17 cellular contexts compared by ENCODE assay signal in the genomic region with DNA sequence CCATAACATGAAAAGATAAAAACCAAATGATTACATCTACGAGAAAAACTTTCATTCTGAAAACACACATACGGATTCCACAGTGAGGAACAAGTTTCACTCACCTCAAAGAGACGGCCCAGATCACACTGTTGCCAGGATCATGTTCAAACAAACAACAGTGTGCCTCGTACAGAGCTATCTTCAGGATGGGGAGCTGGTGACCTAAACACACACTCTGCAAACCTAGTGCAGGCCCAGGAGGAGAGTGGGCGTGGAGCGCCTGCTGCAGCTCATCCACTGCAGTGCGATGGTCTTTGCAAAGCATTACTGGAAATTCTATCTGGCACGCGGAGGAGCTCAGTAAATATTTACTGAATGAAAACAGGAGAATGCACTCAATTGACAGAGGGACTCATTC. TPM values are rescaled to one million over a fixed set of nuclear protein-coding genes. Genes with fewer than 3 reads are reported as not detected.
DNase-seq lines count a peak whose midpoint lies in the region; ATAC-seq and TF ChIP-seq lines count a peak whose summit lies in the region.
"Had no signal": no experiment of that assay in that cellular context is flagged by ENCODE, and none has a peak within 500 bp of the region (broad histone marks: within the 10 kb centered on the region; RNA-seq: fewer than 3 reads in every experiment).

No MANE protein-coding gene starts in this region.

- H3K9ac ChIP-seq in mesenchymal stem cell (ENCODE audit: low read length) = no peak overlapping the region

- H3K36me3 ChIP-seq in mesenchymal stem cell (ENCODE audit: control insufficient read depth in 1 of 2, insufficient read depth in 2 of 2, low read depth in 1 of 2, low read length in 2 of 2) = peaks cover 21 to 68% of the 10 kb centered on the region in 2 experiments
- H3K36me3 ChIP-seq: BE2C had no signal

- H3K27ac ChIP-seq in AG04450 (ENCODE audit: low read depth, low read length) (peak overlapping the region; percentile 54), mesenchymal stem cell (ENCODE audit: low read length, poor library complexity, severe bottlenecking) (no peak overlapping the region)
- H3K27ac ChIP-seq: right atrium auricular region had no signal

- H3K36me3 Mint-ChIP-seq in effector memory CD8-positive, alpha-beta T cell (ENCODE audit: insufficient read depth) = peaks cover 43% of the 10 kb centered on the region

- H2AK5ac ChIP-seq in mesenchymal stem cell (ENCODE audit: low read length, severe bottlenecking) = no peak overlapping the region

- no peak overlapping the region for H3K4me3 Mint-ChIP-seq in effector memory CD8-positive, alpha-beta T cell
- H3K4me3 Mint-ChIP-seq: activated CD8-positive, alpha-beta memory T cell treated with anti-CD3 and anti-CD28 coated beads, Interleukin-2, amount 10 ng/mL, durations not matched to agents 7 days and 5 days; immature natural killer cell had no signal

- no peak overlapping the region for H2BK5ac ChIP-seq in mesenchymal stem cell (ENCODE audit: low read depth, low read length, poor library complexity, severe bottlenecking)

- H3K9me3 ChIP-seq in AG04450 (ENCODE audit: control insufficient read depth, insufficient read depth, low read length) (no peaks in the 10 kb centered on the region), mesenchymal stem cell (ENCODE audit: control insufficient read depth, low read length) (peaks cover 5% of the 10 kb centered on the region)
- H3K9me3 ChIP-seq: BE2C, right atrium auricular region had no signal

- ATAC-seq in HG02852 (IDR thresholded peaks at IDR 0.05; ENCODE audit: unreplicated experiment) = no peak
- ATAC-seq in effector memory CD8-positive, alpha-beta T cell (replicated peaks) = no peak
- no peak for ATAC-seq in GM21381 (IDR thresholded peaks at IDR 0.05; ENCODE audit: unreplicated experiment)
- ATAC-seq: activated CD8-positive, alpha-beta memory T cell treated with anti-CD3 and anti-CD28 coated beads, Interleukin-2, amount 10 ng/mL, durations not matched to agents 7 days and 5 days; heart left ventricle had no signal

- no peak for DNase-seq in AG04450 (ENCODE audit: low read depth, low spot score)
- peak; percentile 42 for DNase-seq in AG10803 (ENCODE audit: low read depth)
- peak; percentile 75 for DNase-seq in NCI-H748 (lab: John Stamatoyannopoulos, UW; ENCODE audit: unreplicated experiment)
- DNase-seq in mesenchymal stem cell = peak; percentile 18
- no peak for DNase-seq in effector memory CD8-positive, alpha-beta T cell
- DNase-seq: activated CD4-positive, alpha-beta T cell treated with anti-CD3 and anti-CD28 coated beads for 4 hours; activated CD8-positive, alpha-beta memory T cell treated with anti-CD3 and anti-CD28 coated beads, Interleukin-2, amount 10 ng/mL, durations not matched to agents 7 days and 5 days; activated gamma-delta T cell; BE2C; heart left ventricle; immature natural killer cell; Karpas-422; NCI-H1048; stimulated activated naive CD4-positive, alpha-beta T cell had no signal

- H3K23ac ChIP-seq in mesenchymal stem cell (ENCODE audit: low read length in 2 of 2) = no peak overlapping the region

- WGBS in mesenchymal stem cell = 92% methylated on average over 7 of the region's 9 CpGs

- no peak overlapping the region for H2BK15ac ChIP-seq in mesenchymal stem cell (ENCODE audit: low read depth, poor library complexity, severe bottlenecking)

- H3K79me1 ChIP-seq in mesenchymal stem cell (replicated peaks; ENCODE audit: low read length, poor library complexity, severe bottlenecking) = no peaks in the 10 kb centered on the region

- H3K18ac ChIP-seq in mesenchymal stem cell (ENCODE audit: low read depth in 1 of 2, low read length in 2 of 2) = no peak overlapping the region

- H2BK120ac ChIP-seq in mesenchymal stem cell (ENCODE audit: low read depth, low read length) = no peak overlapping the region

- H3K4me1 Mint-ChIP-seq in effector memory CD8-positive, alpha-beta T cell (ENCODE audit: low read depth in 2 of 2) = peaks cover 0 to 4% of the 10 kb centered on the region in 2 donors
- H3K4me1 Mint-ChIP-seq: immature natural killer cell had no signal

- H3K14ac ChIP-seq in mesenchymal stem cell (ENCODE audit: low read length in 2 of 2) = no peak overlapping the region

- no peak overlapping the region for H2AFZ ChIP-seq in mesenchymal stem cell (ENCODE audit: low read depth, low read length)

- no peak overlapping the region for H3K4me2 ChIP-seq in mesenchymal stem cell (ENCODE audit: low read length, poor library complexity, severe bottlenecking)

- no peak overlapping the region for H4K8ac ChIP-seq in mesenchymal stem cell (ENCODE audit: low read length)

- H3K4me1 ChIP-seq in mesenchymal stem cell (ENCODE audit: control insufficient read depth, insufficient read depth, low read depth, low read length) = no peaks in the 10 kb centered on the region
- H3K4me1 ChIP-seq: BE2C, heart left ventricle, right atrium auricular region had no signal

- POLR2A ChIA-PET in AG04450 (lab: Yijun Ruan, JAX) = no interaction called here

- H3K27me3 ChIP-seq in AG04450 (ENCODE audit: control insufficient read depth, insufficient read depth, low read length) (no peaks in the 10 kb centered on the region), mesenchymal stem cell (ENCODE audit: control insufficient read depth in 1 of 2, insufficient read depth in 1 of 2, low read length in 2 of 2) (no peaks in the 10 kb centered on the region)
- H3K27me3 ChIP-seq: BE2C, heart left ventricle, right atrium auricular region had no signal

- no peak overlapping the region for H3K27ac Mint-ChIP-seq in effector memory CD8-positive, alpha-beta T cell
- H3K27ac Mint-ChIP-seq: activated CD8-positive, alpha-beta memory T cell treated with anti-CD3 and anti-CD28 coated beads, Interleukin-2, amount 10 ng/mL, durations not matched to agents 7 days and 5 days; immature natural killer cell had no signal

- H3K4me3 ChIP-seq in AG04450 (ENCODE audit: low read depth, low read length) (no peak overlapping the region), AG10803 (ENCODE audit: low read length) (no peak overlapping the region), mesenchymal stem cell (ENCODE audit: insufficient read depth in 1 of 2, low read depth in 1 of 2, low read length in 2 of 2) (no peak overlapping the region)
- H3K4me3 ChIP-seq: heart left ventricle, right atrium auricular region had no signal

- H3K4ac ChIP-seq in mesenchymal stem cell (ENCODE audit: low read depth in 1 of 2, low read length in 2 of 2) = no peak overlapping the region

- no peaks in the 10 kb centered on the region for H3K9me3 Mint-ChIP-seq in effector memory CD8-positive, alpha-beta T cell
- H3K9me3 Mint-ChIP-seq: immature natural killer cell had no signal

- TF ChIP-seq CTCF in AG04450 (IDR thresholded peaks at IDR 0.05; ENCODE audit: low read depth, low read length) (no peak), AG10803 (conservative IDR thresholded peaks at IDR 0.05; ENCODE audit: low read length) (no peak; the same call in 1 of the 2 replicates)

- CTCF ChIA-PET in AG04450 (lab: Charles Lee) = interaction anchor here (1.4 to 1.7 kb wide), 4 partner anchors 9 to 157 kb away, joined by 4 to 8 read pairs (median 4); no protein-coding TSS in a partner anchor

- H4K91ac ChIP-seq in mesenchymal stem cell (ENCODE audit: low read length) = no peak overlapping the region

- H2BK12ac ChIP-seq in mesenchymal stem cell (ENCODE audit: low read length in 2 of 2) = no peak overlapping the region

- no peaks in the 10 kb centered on the region for H3K27me3 Mint-ChIP-seq in effector memory CD8-positive, alpha-beta T cell
- H3K27me3 Mint-ChIP-seq: activated CD8-positive, alpha-beta memory T cell treated with anti-CD3 and anti-CD28 coated beads, Interleukin-2, amount 10 ng/mL, durations not matched to agents 7 days and 5 days had no signal

RNA-seq across cellular contexts. Expression of a gene that starts 38.5 kb away (rescaled TPM):
- 12.4 and 12.7 TPM in 2 replicates for polyA plus RNA-seq in AG04450 (2011; rRNA removed)
- 9.9 and 10.4 TPM in 2 replicates for polyA minus RNA-seq in AG04450 (2011; rRNA and poly(A)+ RNA removed)
- 12.5 TPM for polyA plus RNA-seq in mesenchymal stem cell (2013, experiment 1 of 2)
- polyA plus RNA-seq in mesenchymal stem cell (2013, experiment 2 of 2) = 13.9 TPM

Comparison
In these comparisons a context has a peak if more than half of its experiments do, and no peak if none do; other contexts are left out.
1. DNase-seq: peak in AG10803 (single experiment), NCI-H748 (single experiment) and mesenchymal stem cell (single experiment); none in AG04450 (single experiment) and effector memory CD8-positive, alpha-beta T cell (0 of 3).